ENCODE assay signal across 8 cellular contexts in the genomic region with DNA sequence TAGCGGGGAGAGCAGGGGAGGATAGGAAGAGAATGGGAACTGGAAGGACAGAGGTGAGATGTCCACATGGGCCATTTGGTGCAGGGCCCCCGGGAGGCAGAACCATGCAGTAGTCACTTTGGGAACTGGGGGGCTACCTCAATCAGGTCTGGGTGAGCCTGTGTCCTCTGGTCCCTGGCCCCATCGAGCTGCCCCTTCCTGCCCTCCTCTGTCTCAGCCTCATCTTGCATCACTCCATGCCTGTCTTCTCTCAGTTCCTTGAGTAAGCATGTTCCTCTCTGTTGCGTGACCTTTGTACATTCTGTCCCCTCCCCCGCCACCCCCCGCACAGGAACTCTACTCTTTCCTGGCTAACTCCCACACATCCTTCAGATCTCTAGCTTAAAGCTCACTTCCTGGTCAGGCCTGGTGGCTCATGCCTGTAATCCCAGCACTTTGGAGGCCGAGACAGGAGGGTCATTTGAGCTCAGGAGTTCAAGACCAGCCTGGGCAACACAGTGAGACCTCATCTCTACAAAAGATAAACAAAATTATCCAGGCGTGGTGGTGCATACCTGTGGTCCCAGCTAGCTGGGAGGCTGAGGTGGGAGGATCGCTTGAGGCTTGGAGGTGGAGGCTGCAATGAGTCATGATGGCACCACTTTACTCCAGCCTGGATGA. TPM values are rescaled to one million over a fixed set of nuclear protein-coding genes. Genes with fewer than 3 reads are reported as not detected.
A peak's percentile ranks its signal among the peaks of the same experiment; 100 is the strongest.
DNase-seq lines count a peak whose midpoint lies in the region; ATAC-seq and TF ChIP-seq lines count a peak whose summit lies in the region.
"Had no signal": no experiment of that assay in that cellular context is flagged by ENCODE, and none has a peak within 500 bp of the region (broad histone marks: within the 10 kb centered on the region; RNA-seq: fewer than 3 reads in every experiment).

No MANE protein-coding gene starts in this region.

- H3K27me3 ChIP-seq in sigmoid colon = no peaks in the 10 kb centered on the region

- DNase-seq in HT1080 (ENCODE audit: low read depth) (peak; percentile 42), SW480 (ENCODE audit: low spot score) (peak; percentile 58), fibroblast of pulmonary artery (ENCODE audit: low read depth) (peak; percentile 92), sigmoid colon (peak; percentile 77), germinal center (ENCODE audit: low spot score) (no peak)
- DNase-seq: PC-9 had no signal

- 39 to 56% methylated on average over 9 of the region's 9 CpGs for WGBS in sigmoid colon, 2 donors

- TF ChIP-seq CTCF in fibroblast of pulmonary artery (IDR thresholded peaks at IDR 0.05; ENCODE audit: low read length, missing control alignments) (no peak), sigmoid colon (IDR thresholded peaks at IDR 0.05) (no peak)

- no peaks in the 10 kb centered on the region for H3K36me3 ChIP-seq in sigmoid colon

- no peak for TF ChIP-seq POLR2A in sigmoid colon (IDR thresholded peaks at IDR 0.05)

- H3K4me1 ChIP-seq in sigmoid colon = peaks cover 0 to 3% (median 0%) of the 10 kb centered on the region in 4 donors

- no peaks in the 10 kb centered on the region for H3K9me3 ChIP-seq in sigmoid colon

- ATAC-seq in GM21515 (IDR thresholded peaks at IDR 0.05; ENCODE audit: unreplicated experiment) (no peak), HG02885 (IDR thresholded peaks at IDR 0.05; ENCODE audit: poor library complexity, unreplicated experiment) (no peak)

- TF ChIP-seq EP300 in sigmoid colon (IDR thresholded peaks at IDR 0.05) = peak in 1 of 4 donors; percentile 56

- H3K4me3 ChIP-seq in fibroblast of pulmonary artery (replicated peaks; ENCODE audit: low read depth, low read length) (no peak overlapping the region), sigmoid colon (no peak overlapping the region)
- H3K4me3 ChIP-seq: PC-9 had no signal

- peak overlapping the region in 2 of 4 donors; percentile 27 to 46 for H3K27ac ChIP-seq in sigmoid colon
- H3K27ac ChIP-seq: PC-9 had no signal

- intact Hi-C loops in sigmoid colon (cut with DNase I) = loop anchor here (10.0 kb wide), 1 partner anchor 357 kb away; no protein-coding TSS in a partner anchor

RNA-seq across cellular contexts. Expression of a gene that starts 23.2 kb away (rescaled TPM):
- total RNA-seq in HT1080 (2014; rRNA removed; shearing (Covaris generic)) = 2.2 and 3.2 TPM in 2 replicates
- polyA plus RNA-seq in HT1080 (2015; cell fraction: cytosol; rRNA removed) = 1.1 and 2.4 TPM in 2 replicates
- polyA plus RNA-seq in HT1080 (2015; cell fraction: nucleus; rRNA removed) = 11.4 and 34.0 TPM in 2 replicates
- 1,000 to 10,000 TPM in 1 of 4 donors, 100 to 1,000 TPM in 3; 172 to 1,048 (median 650) TPM for total RNA-seq in sigmoid colon
- polyA plus RNA-seq in sigmoid colon = 100 to 1,000 TPM; 108 to 374 (median 306) TPM

Comparison
In these comparisons a context has a peak if more than half of its experiments do, and no peak if none do; other contexts are left out.
1. RNA of a gene that starts 23.2 kb away (total RNA-seq): 172 to 1,048 TPM in sigmoid colon; 2.2 to 3.2 TPM in HT1080; every median in the first group is over 10 times any median in the second.